1 cellular context compared by ENCODE assay signal in genomic region chr1:54081306-54082270, GRCh38.
TF ChIP-seq lines count a peak whose summit lies in the region.

No MANE protein-coding gene starts in this region.

TF ChIP-seq in endothelial cell of umbilical vein, 7 proteins besides CTCF, POLR2A, EP300 and RAD21:
- TF ChIP-seq FOS (IDR thresholded peaks at IDR 0.05; ENCODE audit: borderline replicate concordance, insufficient read depth, low read length) (no peak), MAX (IDR thresholded peaks at IDR 0.05; ENCODE audit: insufficient read depth, insufficient read length) (no peak), GATA2 (IDR thresholded peaks at IDR 0.05; ENCODE audit: insufficient read depth, insufficient read length, low read depth, low read length) (no peak), JUN (IDR thresholded peaks at IDR 0.05; ENCODE audit: borderline replicate concordance, insufficient read depth, insufficient read length, low read depth) (no peak), POLR2AphosphoS5 (IDR thresholded peaks at IDR 0.05; ENCODE audit: insufficient read depth, low read depth, low read length) (no peak), MYC (IDR thresholded peaks at IDR 0.05; ENCODE audit: low read depth, low read length) (no peak), EZH2 (IDR thresholded peaks at IDR 0.05; ENCODE audit: borderline replicate concordance, low read depth, low read length, severe bottlenecking) (no peak)
